ENCODE assay signal across 8 cellular contexts in genomic region chr12:57093412-57094193, GRCh38. TPM values are rescaled to one million over a fixed set of nuclear protein-coding genes. Genes with fewer than 3 reads are reported as not detected.
DNase-seq lines count a peak whose midpoint lies in the region; ATAC-seq and TF ChIP-seq lines count a peak whose summit lies in the region.

No MANE protein-coding gene starts in this region.

- H3K27me3 ChIP-seq in mucosa of stomach (ENCODE audit: control insufficient read depth, insufficient read depth, low read length), result no peaks in the 10 kb centered on the region

- H3K4me3 Mint-ChIP-seq in effector memory CD8-positive, alpha-beta T cell, result peak overlapping the region; percentile 66 to 68
- peak overlapping the region; percentile 73 to 83 for H3K4me3 Mint-ChIP-seq in stimulated activated naive B cell treated with anti-CD40 and anti-IgM and Interleukin-4, amounts not matched to agents 10 μg/mL and 1 μg/mL and 100 μg/mL, for 72 hours

- H3K9ac ChIP-seq in mucosa of stomach (ENCODE audit: low read length), result peak overlapping the region; percentile 12

- peaks cover 23% of the 10 kb centered on the region for H3K4me1 ChIP-seq in mucosa of stomach (ENCODE audit: control insufficient read depth, insufficient read depth, low read length)

- no peaks in the 10 kb centered on the region for H3K9me3 Mint-ChIP-seq in effector memory CD8-positive, alpha-beta T cell
- H3K9me3 Mint-ChIP-seq in stimulated activated naive B cell treated with anti-CD40 and anti-IgM and Interleukin-4, amounts not matched to agents 10 μg/mL and 1 μg/mL and 100 μg/mL, for 72 hours, result no peaks in the 10 kb centered on the region

- no peak overlapping the region for H3K4me3 ChIP-seq in mucosa of stomach (ENCODE audit: low read length)

- DNase-seq in LHCN-M2 (ENCODE audit: low read depth) (peak; percentile 77), NCI-H226 (no peak)
- peak; percentile 84 for DNase-seq in activated CD4-positive, alpha-beta T cell treated with anti-CD3 and anti-CD28 coated beads, Interleukin-2, amount 50 U/mL, for 48 hours
- DNase-seq in effector memory CD8-positive, alpha-beta T cell, result peak in 2 of 3 experiments; percentile 29 to 36
- peak; percentile 52 for DNase-seq in stimulated activated naive B cell treated with anti-CD40 and anti-IgM and Interleukin-4, amounts not matched to agents 10 μg/mL and 1 μg/mL and 100 μg/mL, for 72 hours

- peak; percentile 82 for TF ChIP-seq CTCF in GM12874 (IDR thresholded peaks at IDR 0.05; ENCODE audit: insufficient read depth, low read depth, low read length)

- peak; percentile 58 for ATAC-seq in effector memory CD8-positive, alpha-beta T cell (replicated peaks)
- ATAC-seq in stimulated activated naive B cell treated with anti-CD40 and anti-IgM and Interleukin-4, amounts not matched to agents 10 μg/mL and 1 μg/mL and 100 μg/mL, for 72 hours (replicated peaks), result peak; percentile 51
- no peak for ATAC-seq in GM19467 (IDR thresholded peaks at IDR 0.05; ENCODE audit: unreplicated experiment)

- peaks cover 31% of the 10 kb centered on the region for H3K36me3 Mint-ChIP-seq in effector memory CD8-positive, alpha-beta T cell (ENCODE audit: insufficient read depth)
- H3K36me3 Mint-ChIP-seq in stimulated activated naive B cell treated with anti-CD40 and anti-IgM and Interleukin-4, amounts not matched to agents 10 μg/mL and 1 μg/mL and 100 μg/mL, for 72 hours, result peaks cover 53 to 80% of the 10 kb centered on the region in 2 donors

- no peaks in the 10 kb centered on the region for H3K27me3 Mint-ChIP-seq in effector memory CD8-positive, alpha-beta T cell
- no peaks in the 10 kb centered on the region for H3K27me3 Mint-ChIP-seq in stimulated activated naive B cell treated with anti-CD40 and anti-IgM and Interleukin-4, amounts not matched to agents 10 μg/mL and 1 μg/mL and 100 μg/mL, for 72 hours

- H3K36me3 ChIP-seq in mucosa of stomach (ENCODE audit: control insufficient read depth, insufficient read depth, low read length), result peaks cover 16% of the 10 kb centered on the region

- H3K9me3 ChIP-seq in mucosa of stomach (ENCODE audit: control insufficient read depth, low read length), result no peaks in the 10 kb centered on the region

- peaks cover 20 to 33% of the 10 kb centered on the region in 2 donors for H3K4me1 Mint-ChIP-seq in effector memory CD8-positive, alpha-beta T cell (ENCODE audit: low read depth in 2 of 2)
- H3K4me1 Mint-ChIP-seq in stimulated activated naive B cell treated with anti-CD40 and anti-IgM and Interleukin-4, amounts not matched to agents 10 μg/mL and 1 μg/mL and 100 μg/mL, for 72 hours, result peaks cover 67 to 84% of the 10 kb centered on the region in 2 donors

- H3K27ac Mint-ChIP-seq in effector memory CD8-positive, alpha-beta T cell, result peak overlapping the region; percentile 90 to 91
- peak overlapping the region; percentile 96 for H3K27ac Mint-ChIP-seq in stimulated activated naive B cell treated with anti-CD40 and anti-IgM and Interleukin-4, amounts not matched to agents 10 μg/mL and 1 μg/mL and 100 μg/mL, for 72 hours

RNA-seq across cellular contexts. Expression of gene NAB2, which starts 4.7 kb away (rescaled TPM):
- total RNA-seq in LHCN-M2 (2014; rRNA removed), result 53.8 and 55.9 TPM in 2 replicates
- polyA plus RNA-seq in LHCN-M2 (2012), result 42.8 TPM

RNA-seq across cellular contexts. Expression of gene NEMP1, which starts 15.0 kb away (rescaled TPM):
- 29.3 and 37.3 TPM in 2 replicates for total RNA-seq in LHCN-M2 (2014; rRNA removed)
- polyA plus RNA-seq in LHCN-M2 (2012), result 6.9 TPM

RNA-seq across cellular contexts. Expression of gene STAT6, which starts 17.6 kb away (rescaled TPM):
- 82.6 and 89.3 TPM in 2 replicates for total RNA-seq in LHCN-M2 (2014; rRNA removed)
- 67.0 TPM for polyA plus RNA-seq in LHCN-M2 (2012)

RNA-seq across cellular contexts. Expression of gene LRP1, which starts 34.7 kb away (rescaled TPM):
- 89.0 and 99.6 TPM in 2 replicates for total RNA-seq in LHCN-M2 (2014; rRNA removed)
- 191 TPM for polyA plus RNA-seq in LHCN-M2 (2012)

RNA-seq across cellular contexts. Expression of gene MYO1A, which starts 43.7 kb away (rescaled TPM):
- 0.06 TPM in 1 of 2 replicates, not detected in the other for total RNA-seq in LHCN-M2 (2014; rRNA removed)
- not detected for polyA plus RNA-seq in LHCN-M2 (2012)
